ENCODE assay signal across 14 cellular contexts in the genomic region with DNA sequence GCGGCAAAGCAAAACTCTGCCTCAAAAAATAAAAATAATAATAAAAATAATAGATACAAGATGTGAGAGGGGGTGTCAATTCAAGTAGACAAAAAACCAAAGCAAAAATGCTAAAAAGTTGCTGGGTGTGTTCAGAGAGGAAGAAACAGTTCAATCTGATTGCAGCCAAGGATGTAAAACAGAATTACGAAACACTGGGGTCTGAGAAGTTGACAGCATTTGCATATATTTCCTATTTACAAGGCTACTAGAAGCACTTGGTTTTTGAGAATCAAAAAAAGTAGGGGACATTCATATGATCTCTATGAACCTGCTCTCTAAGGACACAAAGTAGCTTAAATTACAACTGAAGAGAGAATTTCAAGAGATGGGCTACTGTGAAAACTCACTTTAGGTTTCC. TPM values are rescaled to one million over a fixed set of nuclear protein-coding genes. Genes with fewer than 3 reads are reported as not detected.
A peak's percentile ranks its signal among the peaks of the same experiment; 100 is the strongest.
DNase-seq lines count a peak whose midpoint lies in the region; ATAC-seq and TF ChIP-seq lines count a peak whose summit lies in the region.
"Had no signal": no experiment of that assay in that cellular context is flagged by ENCODE, and none has a peak within 500 bp of the region (broad histone marks: within the 10 kb centered on the region; RNA-seq: fewer than 3 reads in every experiment).

No MANE protein-coding gene starts in this region.

- no peak for ATAC-seq in GM23338
- no peak for ATAC-seq in effector memory CD8-positive, alpha-beta T cell (replicated peaks)
- ATAC-seq: T-cell, WTC11 had no signal

- no peak for TF ChIP-seq CTCF in GM23338 (conservative IDR thresholded peaks at IDR 0.05; ENCODE audit: low read depth in 2 of 2)

- DNase-seq in CD1c-positive myeloid dendritic cell (ENCODE audit: extremely low spot score) (peak; percentile 44), GM23338 (ENCODE audit: low spot score) (no peak), SK-N-MC (ENCODE audit: low read depth, low spot score) (no peak), germinal center (ENCODE audit: low spot score) (peak; percentile 36), NCI-H1436 (lab: John Stamatoyannopoulos, UW) (no peak), AG08396 (ENCODE audit: low spot score) (no peak)
- no peak for DNase-seq in effector memory CD8-positive, alpha-beta T cell
- DNase-seq in activated CD4-positive, alpha-beta T cell treated with anti-CD3 and anti-CD28 coated beads, Interleukin-2, amount 50 U/mL, for 48 hours = no peak
- DNase-seq: activated CD8-positive, alpha-beta memory T cell treated with anti-CD3 and anti-CD28 coated beads for 24 hours; aorta; MM.1S; NCI-H69; T-cell had no signal

- no peaks in the 10 kb centered on the region for H3K27me3 ChIP-seq in GM23338 (ENCODE audit: insufficient read depth)

- H3F3A ChIP-seq in GM23338 (replicated peaks; ENCODE audit: low read depth) = no peaks in the 10 kb centered on the region

- H3K4me1 ChIP-seq in GM23338 (ENCODE audit: insufficient read depth) = peaks cover 22% of the 10 kb centered on the region

- H4K20me1 ChIP-seq in GM23338 (replicated peaks; ENCODE audit: insufficient read depth) = peaks cover 36% of the 10 kb centered on the region

- H3K4me1 Mint-ChIP-seq in GM23338 = peaks cover 23% of the 10 kb centered on the region; the same call in 2 of the 3 replicates
- H3K4me1 Mint-ChIP-seq in effector memory CD8-positive, alpha-beta T cell (ENCODE audit: low read depth in 2 of 2) = peaks cover 38 to 49% of the 10 kb centered on the region in 2 donors

- H3K4me2 ChIP-seq in GM23338 = no peak overlapping the region

- H3K9ac ChIP-seq in SK-N-MC (ENCODE audit: insufficient read length) = no peak overlapping the region

- H3K4me3 ChIP-seq in GM23338 (no peak overlapping the region), SK-N-MC (no peak overlapping the region)

- no peaks in the 10 kb centered on the region for H3K27me3 Mint-ChIP-seq in GM23338 (ENCODE audit: insufficient read depth, low read depth, poor library complexity)
- H3K27me3 Mint-ChIP-seq in effector memory CD8-positive, alpha-beta T cell = no peaks in the 10 kb centered on the region
- H3K27me3 Mint-ChIP-seq: T-cell had no signal

- no peak overlapping the region for H3K27ac Mint-ChIP-seq in GM23338
- peak overlapping the region in 1 of 2 donors; percentile 57 for H3K27ac Mint-ChIP-seq in effector memory CD8-positive, alpha-beta T cell

- H3K36me3 Mint-ChIP-seq in GM23338 (ENCODE audit: low read depth) = peaks cover 20% of the 10 kb centered on the region
- H3K36me3 Mint-ChIP-seq in effector memory CD8-positive, alpha-beta T cell (ENCODE audit: insufficient read depth) = peaks cover 6% of the 10 kb centered on the region

- H2AFZ ChIP-seq in GM23338 = no peak overlapping the region

- H3K9me2 ChIP-seq in GM23338 (ENCODE audit: insufficient read depth) = no peaks in the 10 kb centered on the region

- peaks cover 100% of the 10 kb centered on the region for H3K79me2 ChIP-seq in GM23338 (replicated peaks; ENCODE audit: insufficient read depth)

- H3K27ac ChIP-seq in GM23338 (ENCODE audit: low read depth) (peak overlapping the region; percentile 30), SK-N-MC (peak overlapping the region; percentile 38; the same call in 1 of the 2 replicates)

- H3K9me3 ChIP-seq in SK-N-MC (ENCODE audit: low read depth, low read length) = no peaks in the 10 kb centered on the region

- H3K4me3 Mint-ChIP-seq in GM23338 = no peak overlapping the region
- H3K4me3 Mint-ChIP-seq in effector memory CD8-positive, alpha-beta T cell = no peak overlapping the region
- H3K4me3 Mint-ChIP-seq: T-cell, WTC11 had no signal

- H3K36me3 ChIP-seq in GM23338 (ENCODE audit: insufficient read depth) (no peaks in the 10 kb centered on the region), SK-N-MC (ENCODE audit: insufficient read depth, low read length) (peaks cover 26% of the 10 kb centered on the region)

- H3K9me3 Mint-ChIP-seq in GM23338 = no peaks in the 10 kb centered on the region
- H3K9me3 Mint-ChIP-seq in effector memory CD8-positive, alpha-beta T cell = no peaks in the 10 kb centered on the region
- H3K9me3 Mint-ChIP-seq: T-cell, WTC11 had no signal

TF ChIP-seq in GM23338, 12 proteins besides CTCF, POLR2A, EP300 and RAD21 (continues in another document):
- TF ChIP-seq POLR2AphosphoS5 (IDR thresholded peaks at IDR 0.05; ENCODE audit: low read depth) = no peak
- TF ChIP-seq EZH2 (IDR thresholded peaks at IDR 0.05; ENCODE audit: low read depth, unreplicated experiment) = no peak
- TF ChIP-seq ZNF114 (CRISPR knock-in tag; IDR thresholded peaks at IDR 0.05) = no peak
- TF ChIP-seq CREB1 (CRISPR knock-in tag; IDR thresholded peaks at IDR 0.05; ENCODE audit: low read depth) = no peak
- TF ChIP-seq JUNB (IDR thresholded peaks at IDR 0.05; ENCODE audit: unreplicated experiment) = no peak
- TF ChIP-seq STAT1 (IDR thresholded peaks at IDR 0.05; ENCODE audit: unreplicated experiment) = no peak
- TF ChIP-seq, protein P1, sequence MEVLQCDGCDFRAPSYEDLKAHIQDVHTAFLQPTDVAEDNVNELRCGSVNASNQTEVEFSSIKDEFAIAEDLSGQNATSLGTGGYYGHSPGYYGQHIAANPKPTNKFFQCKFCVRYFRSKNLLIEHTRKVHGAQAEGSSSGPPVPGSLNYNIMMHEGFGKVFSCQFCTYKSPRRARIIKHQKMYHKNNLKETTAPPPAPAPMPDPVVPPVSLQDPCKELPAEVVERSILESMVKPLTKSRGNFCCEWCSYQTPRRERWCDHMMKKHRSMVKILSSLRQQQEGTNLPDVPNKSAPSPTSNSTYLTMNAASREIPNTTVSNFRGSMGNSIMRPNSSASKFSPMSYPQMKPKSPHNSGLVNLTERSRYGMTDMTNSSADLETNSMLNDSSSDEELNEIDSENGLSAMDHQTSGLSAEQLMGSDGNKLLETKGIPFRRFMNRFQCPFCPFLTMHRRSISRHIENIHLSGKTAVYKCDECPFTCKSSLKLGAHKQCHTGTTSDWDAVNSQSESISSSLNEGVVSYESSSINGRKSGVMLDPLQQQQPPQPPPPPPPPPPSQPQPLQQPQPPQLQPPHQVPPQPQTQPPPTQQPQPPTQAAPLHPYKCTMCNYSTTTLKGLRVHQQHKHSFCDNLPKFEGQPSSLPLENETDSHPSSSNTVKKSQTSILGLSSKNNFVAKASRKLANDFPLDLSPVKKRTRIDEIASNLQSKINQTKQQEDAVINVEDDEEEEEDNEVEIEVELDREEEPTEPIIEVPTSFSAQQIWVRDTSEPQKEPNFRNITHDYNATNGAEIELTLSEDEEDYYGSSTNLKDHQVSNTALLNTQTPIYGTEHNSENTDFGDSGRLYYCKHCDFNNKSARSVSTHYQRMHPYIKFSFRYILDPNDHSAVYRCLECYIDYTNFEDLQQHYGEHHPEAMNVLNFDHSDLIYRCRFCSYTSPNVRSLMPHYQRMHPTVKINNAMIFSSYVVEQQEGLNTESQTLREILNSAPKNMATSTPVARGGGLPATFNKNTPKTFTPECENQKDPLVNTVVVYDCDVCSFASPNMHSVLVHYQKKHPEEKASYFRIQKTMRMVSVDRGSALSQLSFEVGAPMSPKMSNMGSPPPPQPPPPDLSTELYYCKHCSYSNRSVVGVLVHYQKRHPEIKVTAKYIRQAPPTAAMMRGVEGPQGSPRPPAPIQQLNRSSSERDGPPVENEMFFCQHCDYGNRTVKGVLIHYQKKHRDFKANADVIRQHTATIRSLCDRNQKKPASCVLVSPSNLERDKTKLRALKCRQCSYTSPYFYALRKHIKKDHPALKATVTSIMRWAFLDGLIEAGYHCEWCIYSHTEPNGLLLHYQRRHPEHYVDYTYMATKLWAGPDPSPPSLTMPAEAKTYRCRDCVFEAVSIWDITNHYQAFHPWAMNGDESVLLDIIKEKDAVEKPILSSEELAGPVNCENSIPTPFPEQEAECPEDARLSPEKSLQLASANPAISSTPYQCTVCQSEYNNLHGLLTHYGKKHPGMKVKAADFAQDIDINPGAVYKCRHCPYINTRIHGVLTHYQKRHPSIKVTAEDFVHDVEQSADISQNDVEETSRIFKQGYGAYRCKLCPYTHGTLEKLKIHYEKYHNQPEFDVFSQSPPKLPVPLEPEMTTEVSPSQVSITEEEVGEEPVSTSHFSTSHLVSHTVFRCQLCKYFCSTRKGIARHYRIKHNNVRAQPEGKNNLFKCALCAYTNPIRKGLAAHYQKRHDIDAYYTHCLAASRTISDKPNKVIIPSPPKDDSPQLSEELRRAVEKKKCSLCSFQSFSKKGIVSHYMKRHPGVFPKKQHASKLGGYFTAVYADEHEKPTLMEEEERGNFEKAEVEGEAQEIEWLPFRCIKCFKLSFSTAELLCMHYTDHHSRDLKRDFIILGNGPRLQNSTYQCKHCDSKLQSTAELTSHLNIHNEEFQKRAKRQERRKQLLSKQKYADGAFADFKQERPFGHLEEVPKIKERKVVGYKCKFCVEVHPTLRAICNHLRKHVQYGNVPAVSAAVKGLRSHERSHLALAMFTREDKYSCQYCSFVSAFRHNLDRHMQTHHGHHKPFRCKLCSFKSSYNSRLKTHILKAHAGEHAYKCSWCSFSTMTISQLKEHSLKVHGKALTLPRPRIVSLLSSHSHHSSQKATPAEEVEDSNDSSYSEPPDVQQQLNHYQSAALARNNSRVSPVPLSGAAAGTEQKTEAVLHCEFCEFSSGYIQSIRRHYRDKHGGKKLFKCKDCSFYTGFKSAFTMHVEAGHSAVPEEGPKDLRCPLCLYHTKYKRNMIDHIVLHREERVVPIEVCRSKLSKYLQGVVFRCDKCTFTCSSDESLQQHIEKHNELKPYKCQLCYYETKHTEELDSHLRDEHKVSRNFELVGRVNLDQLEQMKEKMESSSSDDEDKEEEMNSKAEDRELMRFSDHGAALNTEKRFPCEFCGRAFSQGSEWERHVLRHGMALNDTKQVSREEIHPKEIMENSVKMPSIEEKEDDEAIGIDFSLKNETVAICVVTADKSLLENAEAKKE (CRISPR knock-in tag; IDR thresholded peaks at IDR 0.05) = no peak
- TF ChIP-seq ZNF331 (CRISPR knock-in tag; IDR thresholded peaks at IDR 0.05; ENCODE audit: low read depth) = no peak
- TF ChIP-seq, protein P2, sequence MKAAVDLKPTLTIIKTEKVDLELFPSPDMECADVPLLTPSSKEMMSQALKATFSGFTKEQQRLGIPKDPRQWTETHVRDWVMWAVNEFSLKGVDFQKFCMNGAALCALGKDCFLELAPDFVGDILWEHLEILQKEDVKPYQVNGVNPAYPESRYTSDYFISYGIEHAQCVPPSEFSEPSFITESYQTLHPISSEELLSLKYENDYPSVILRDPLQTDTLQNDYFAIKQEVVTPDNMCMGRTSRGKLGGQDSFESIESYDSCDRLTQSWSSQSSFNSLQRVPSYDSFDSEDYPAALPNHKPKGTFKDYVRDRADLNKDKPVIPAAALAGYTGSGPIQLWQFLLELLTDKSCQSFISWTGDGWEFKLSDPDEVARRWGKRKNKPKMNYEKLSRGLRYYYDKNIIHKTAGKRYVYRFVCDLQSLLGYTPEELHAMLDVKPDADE (IDR thresholded peaks at IDR 0.05) = no peak

RNA-seq across cellular contexts. Expression of a gene that starts 7.6 kb away (rescaled TPM):
- total RNA-seq in GM23338 (2014; rRNA removed; shearing (Covaris generic)) = 117 and 133 TPM in 2 replicates
- 20.7 and 21.5 TPM in 2 replicates for polyA plus RNA-seq in GM23338 (2016; fragmentation: Nextera tagmentation; extraction: Ambion mirVana)

RNA-seq across cellular contexts. Expression of a gene that starts 8.1 kb away (rescaled TPM):
- total RNA-seq in GM23338 (2014; rRNA removed; shearing (Covaris generic)) = 7.6 and 9.0 TPM in 2 replicates
- polyA plus RNA-seq in GM23338 (2016; fragmentation: Nextera tagmentation; extraction: Ambion mirVana) = 4.6 and 5.8 TPM in 2 replicates

Comparison
In these comparisons a context has a peak if more than half of its experiments do, and no peak if none do; other contexts are left out.
1. DNase-seq: peak in CD1c-positive myeloid dendritic cell (single experiment) and germinal center (single experiment); none in GM23338 (single experiment), SK-N-MC (single experiment), effector memory CD8-positive, alpha-beta T cell (0 of 3), activated CD4-positive, alpha-beta T cell treated with anti-CD3 and anti-CD28 coated beads, Interleukin-2, amount 50 U/mL, for 48 hours (0 of 2), NCI-H1436 (single experiment) and AG08396 (single experiment).